ENCODE assay signal across 8 cellular contexts in the genomic region with DNA sequence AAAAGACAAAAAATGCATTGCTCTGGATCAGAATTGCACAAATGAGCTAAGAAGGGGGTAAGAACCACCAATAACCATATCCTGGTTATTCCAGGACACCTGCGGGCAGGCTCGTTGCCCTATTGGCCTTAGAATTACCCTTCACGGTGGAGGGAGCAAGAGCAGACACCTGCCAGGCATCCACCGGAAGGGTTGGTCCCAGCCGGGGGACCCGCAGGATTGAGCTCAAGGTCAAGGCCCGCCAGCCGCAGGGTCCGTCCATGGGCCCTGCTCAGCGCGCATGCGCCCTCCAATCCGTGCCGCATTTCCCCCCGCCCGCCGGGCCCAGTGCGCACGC.
DNase-seq lines count a peak whose midpoint lies in the region; ATAC-seq and TF ChIP-seq lines count a peak whose summit lies in the region.

No MANE protein-coding gene starts in this region.

- TF ChIP-seq CTCF in LNCaP clone FGC (IDR thresholded peaks at IDR 0.05; ENCODE audit: control insufficient read depth, extremely low read depth, insufficient read depth): no peak

- intact Hi-C loops in dendritic cell treated with granulocyte-macrophage colony-stimulating factor and Interleukin-4, amounts not matched to agents 40 ng/mL and 50 ng/mL, for 4 days (cut with micrococcal nuclease): loop anchor here (5.0 kb wide), 2 partner anchors 59 to 144 kb away; no protein-coding TSS in a partner anchor

- H3K4me3 Mint-ChIP-seq in dendritic cell treated with granulocyte-macrophage colony-stimulating factor and Interleukin-4, amounts not matched to agents 40 ng/mL and 50 ng/mL, for 4 days: peak overlapping the region; percentile 97

- H3K27me3 Mint-ChIP-seq in dendritic cell treated with granulocyte-macrophage colony-stimulating factor and Interleukin-4, amounts not matched to agents 40 ng/mL and 50 ng/mL, for 4 days: no peaks in the 10 kb centered on the region

- no peaks in the 10 kb centered on the region for H3K9me3 Mint-ChIP-seq in dendritic cell treated with granulocyte-macrophage colony-stimulating factor and Interleukin-4, amounts not matched to agents 40 ng/mL and 50 ng/mL, for 4 days

- DNase-seq in LNCaP clone FGC (ENCODE audit: low read depth) (no peak), hippocampal formation (lab: John Stamatoyannopoulos, UW) (no peak), NCI-H526 (lab: John Stamatoyannopoulos, UW) (no peak)

- peaks cover 19% of the 10 kb centered on the region for H3K4me1 ChIP-seq in mucosa of stomach (ENCODE audit: control insufficient read depth, insufficient read depth, low read length)

- peak overlapping the region; percentile 66 for H3K9ac ChIP-seq in mucosa of stomach (ENCODE audit: low read length)

- H3K9me3 ChIP-seq in mucosa of stomach (ENCODE audit: control insufficient read depth, low read length): no peaks in the 10 kb centered on the region

- peaks cover 92% of the 10 kb centered on the region for H3K36me3 Mint-ChIP-seq in dendritic cell treated with granulocyte-macrophage colony-stimulating factor and Interleukin-4, amounts not matched to agents 40 ng/mL and 50 ng/mL, for 4 days (ENCODE audit: low read depth)

- no peaks in the 10 kb centered on the region for H3K27me3 ChIP-seq in mucosa of stomach (ENCODE audit: control insufficient read depth, insufficient read depth, low read length)

- H3K27ac Mint-ChIP-seq in dendritic cell treated with granulocyte-macrophage colony-stimulating factor and Interleukin-4, amounts not matched to agents 40 ng/mL and 50 ng/mL, for 4 days: peak overlapping the region; percentile 99

- H3K4me3 ChIP-seq in LNCaP clone FGC (ENCODE audit: low read depth, low read length) (peak overlapping the region; percentile 77), mucosa of stomach (ENCODE audit: low read length) (peak overlapping the region; percentile 53)

- H3K36me3 ChIP-seq in mucosa of stomach (ENCODE audit: control insufficient read depth, insufficient read depth, low read length): peaks cover 2% of the 10 kb centered on the region

- ATAC-seq in GM18511 (IDR thresholded peaks at IDR 0.05; ENCODE audit: unreplicated experiment) (peak; percentile 45), HG03108 (IDR thresholded peaks at IDR 0.05; ENCODE audit: unreplicated experiment) (no peak), GM18909 (IDR thresholded peaks at IDR 0.05; ENCODE audit: poor library complexity, unreplicated experiment) (no peak)

- peaks cover 77% of the 10 kb centered on the region for H3K4me1 Mint-ChIP-seq in dendritic cell treated with granulocyte-macrophage colony-stimulating factor and Interleukin-4, amounts not matched to agents 40 ng/mL and 50 ng/mL, for 4 days (ENCODE audit: low read depth)
